8 cellular contexts compared by ENCODE assay signal in the genomic region with DNA sequence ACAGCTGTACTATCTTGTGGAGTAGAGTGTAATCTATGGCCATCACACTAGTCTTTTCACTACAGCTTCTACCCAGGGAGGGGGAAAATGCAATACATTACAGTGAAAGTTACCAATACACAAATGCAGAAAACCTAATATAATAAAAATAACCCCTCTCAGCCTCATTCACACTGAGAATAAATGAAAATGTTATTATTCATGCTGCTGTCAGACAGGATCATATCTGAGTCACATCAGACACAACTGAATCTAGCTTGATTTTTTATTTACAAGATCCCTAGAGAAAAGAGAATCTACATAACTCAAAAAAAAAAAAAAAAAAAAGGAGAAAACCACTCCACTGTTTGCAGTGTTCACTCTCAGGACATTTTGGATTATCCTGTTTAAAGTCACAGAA.
"Had no signal": no experiment of that assay in that cellular context is flagged by ENCODE, and none has a peak within 500 bp of the region (broad histone marks: within the 10 kb centered on the region; RNA-seq: fewer than 3 reads in every experiment).

No MANE protein-coding gene starts in this region.

- DNase-seq: GDM1, GF-D8 had no signal

- ATAC-seq: GM12878 had no signal

- H3K4me3 ChIP-seq: GM12878 had no signal

- FAIRE-seq: G401.6, GM12878, GM12891, GM12892, GM18507, GM19239 had no signal
